In the genomic region with DNA sequence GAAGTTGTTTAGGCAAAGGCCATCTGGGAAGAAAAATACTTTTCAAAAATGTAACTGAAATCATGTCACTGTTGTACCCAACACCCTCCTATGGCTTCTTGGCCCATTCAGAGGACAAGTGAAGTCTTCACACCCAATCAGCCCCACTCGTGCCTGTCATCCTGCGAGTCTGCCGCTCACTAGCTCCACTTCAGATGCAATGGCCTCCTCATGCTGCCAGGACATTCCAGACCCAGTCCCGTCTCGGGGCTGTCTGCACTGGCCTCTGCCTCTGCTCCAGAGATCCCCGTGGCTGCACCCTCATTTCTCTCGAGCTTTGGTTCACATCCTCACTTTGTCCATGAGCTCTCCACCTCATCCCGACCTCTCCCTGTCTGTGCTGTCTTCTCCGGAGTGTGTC, we compare ENCODE assay signal across 1 cellular context.
TF ChIP-seq lines count a peak whose summit lies in the region.

No MANE protein-coding gene starts in this region.

TF ChIP-seq in HEK293, 187 proteins besides CTCF, POLR2A, EP300 and RAD21 (continued from another document):
- TF ChIP-seq, protein P1, sequence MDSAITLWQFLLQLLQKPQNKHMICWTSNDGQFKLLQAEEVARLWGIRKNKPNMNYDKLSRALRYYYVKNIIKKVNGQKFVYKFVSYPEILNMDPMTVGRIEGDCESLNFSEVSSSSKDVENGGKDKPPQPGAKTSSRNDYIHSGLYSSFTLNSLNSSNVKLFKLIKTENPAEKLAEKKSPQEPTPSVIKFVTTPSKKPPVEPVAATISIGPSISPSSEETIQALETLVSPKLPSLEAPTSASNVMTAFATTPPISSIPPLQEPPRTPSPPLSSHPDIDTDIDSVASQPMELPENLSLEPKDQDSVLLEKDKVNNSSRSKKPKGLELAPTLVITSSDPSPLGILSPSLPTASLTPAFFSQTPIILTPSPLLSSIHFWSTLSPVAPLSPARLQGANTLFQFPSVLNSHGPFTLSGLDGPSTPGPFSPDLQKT (IDR thresholded peaks at IDR 0.05; ENCODE audit: borderline replicate concordance, low read depth, low read length): no peak
- no peak for TF ChIP-seq ZXDB (tag by site-specific recombination; IDR thresholded peaks at IDR 0.05)
- no peak for TF ChIP-seq KLF8 (tag by site-specific recombination; IDR thresholded peaks at IDR 0.05)
- 0 out of 2 replicates have a peak, but pooled peaks have one; percentile 4 for TF ChIP-seq ZBTB8A (tag by site-specific recombination; IDR thresholded peaks at IDR 0.05)
- no peak for TF ChIP-seq ZNF266 (tag by site-specific recombination; IDR thresholded peaks at IDR 0.05; ENCODE audit: low read depth)
TF ChIP-seq in HEK293: peak in this region for 2.
